Comparison of ENCODE assay signal across 12 cellular contexts in the genomic region with DNA sequence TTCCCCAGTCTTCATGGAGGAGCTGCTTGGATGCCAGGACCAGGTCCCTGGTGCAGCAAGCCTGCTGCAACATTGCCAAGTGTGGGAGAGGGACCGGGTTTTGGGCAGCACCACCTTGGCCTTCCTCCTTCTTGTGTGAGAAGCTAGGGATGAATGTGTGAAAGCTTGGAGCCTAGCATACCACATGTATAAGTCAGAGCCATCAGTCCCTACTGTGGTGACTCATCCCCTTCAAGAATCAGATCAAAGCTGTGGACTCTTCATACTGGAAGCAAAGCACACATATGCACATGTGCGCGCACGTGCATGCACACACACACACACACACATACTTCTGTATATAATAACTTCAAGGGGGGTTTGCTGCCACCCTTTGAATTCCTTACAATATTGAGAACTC.
DNase-seq lines count a peak whose midpoint lies in the region; TF ChIP-seq lines count a peak whose summit lies in the region.
"Had no signal": no experiment of that assay in that cellular context is flagged by ENCODE, and none has a peak within 500 bp of the region (broad histone marks: within the 10 kb centered on the region; RNA-seq: fewer than 3 reads in every experiment).

No MANE protein-coding gene starts in this region.

- H3K9ac ChIP-seq in SK-N-SH = no peak overlapping the region

- no peaks in the 10 kb centered on the region for H4K20me1 ChIP-seq in SK-N-SH (ENCODE audit: insufficient read depth)

- H3K79me2 ChIP-seq in SK-N-SH (ENCODE audit: insufficient read depth) = no peaks in the 10 kb centered on the region

- no peak for TF ChIP-seq CTCF in SK-N-SH (IDR thresholded peaks at IDR 0.05)
- no peak for TF ChIP-seq CTCF in fibroblast of pulmonary artery (IDR thresholded peaks at IDR 0.05; ENCODE audit: low read length, missing control alignments)
- TF ChIP-seq CTCF in retinal pigment epithelial cell (conservative IDR thresholded peaks at IDR 0.05; ENCODE audit: low read depth, low read length) = no peak
- no peak for TF ChIP-seq CTCF in A673 (conservative IDR thresholded peaks at IDR 0.05; ENCODE audit: low read depth, low read length)

- DNase-seq in GM03348 (ENCODE audit: low spot score) = peak; percentile 79
- DNase-seq in SK-N-SH = no peak
- peak; percentile 41 for DNase-seq in fibroblast of pulmonary artery (ENCODE audit: low read depth)
- DNase-seq in retinal pigment epithelial cell (ENCODE audit: low read depth) = peak; percentile 64
- DNase-seq in NCI-H2227 treated with DMSO at 0.1 percent for 48 hours (lab: John Stamatoyannopoulos, UW) = no peak
- no peak for DNase-seq in NCI-H510A treated with DMSO at 0.1 percent for 48 hours (lab: John Stamatoyannopoulos, UW)
- DNase-seq in A673 (ENCODE audit: low spot score) = no peak
- DNase-seq in NCI-H2081 treated with DMSO at 0.1 percent for 48 hours (lab: John Stamatoyannopoulos, UW) = no peak
- DNase-seq: activated CD4-positive, alpha-beta T cell treated with anti-CD3 and anti-CD28 coated beads for 48 hours; activated gamma-delta T cell treated with Interleukin-2 at 50 U/mL for 16 hours; SJCRH30; spleen had no signal

- H3K27ac ChIP-seq in SK-N-SH (ENCODE audit: low read depth in 2 of 2, low read length in 1 of 2) (no peak overlapping the region), A673 (ENCODE audit: low read depth, low read length, poor library complexity, severe bottlenecking) (no peak overlapping the region)
- H3K27ac ChIP-seq: SJCRH30, spleen had no signal

- TF ChIP-seq EP300 in SK-N-SH (IDR thresholded peaks at IDR 0.05; ENCODE audit: borderline replicate concordance in 1 of 2, low read depth in 1 of 2, low read length in 1 of 2) = no peak

- H3K4me2 ChIP-seq in SK-N-SH = no peak overlapping the region

- 76% methylated on average over 4 of the region's 4 CpGs for WGBS in SK-N-SH (ENCODE audit: low lambda C conversion rate)

- H3K4me1 ChIP-seq in SK-N-SH (ENCODE audit: control insufficient read depth in 1 of 2, insufficient read depth in 2 of 2, low read depth in 1 of 2, low read length in 1 of 2) (no peaks in the 10 kb centered on the region), A673 (ENCODE audit: insufficient read depth, low read length, poor library complexity, severe bottlenecking) (no peaks in the 10 kb centered on the region)
- H3K4me1 ChIP-seq: SJCRH30 had no signal

- H2AFZ ChIP-seq in SK-N-SH (ENCODE audit: low read depth) = no peak overlapping the region

- no peaks in the 10 kb centered on the region for H3K9me2 ChIP-seq in SK-N-SH

- H3K27me3 ChIP-seq in SK-N-SH (ENCODE audit: insufficient read depth) = no peaks in the 10 kb centered on the region
- peaks cover 14% of the 10 kb centered on the region for H3K27me3 ChIP-seq in A673 (replicated peaks; ENCODE audit: insufficient read depth, low read depth, low read length, poor library complexity)
- H3K27me3 ChIP-seq: SJCRH30, spleen had no signal

- CTCF ChIA-PET in SK-N-SH (lab: Yijun Ruan, JAX) = interaction anchor here (1.1 kb wide), 1 partner anchor 56 kb away, joined by 3 read pairs; no protein-coding TSS in a partner anchor
- CTCF ChIA-PET in A673 (lab: Charles Lee) = no interaction called here

- intact Hi-C loops in A673 (cut with micrococcal nuclease; ENCODE audit: unreplicated experiment) = no loop called here

- BruUV-seq in A673 (replicated peaks; lab: Mats Ljungman, UMichigan) = no TSS peak

- no peaks in the 10 kb centered on the region for H3F3A ChIP-seq in SK-N-SH (replicated peaks; ENCODE audit: insufficient read depth)

- H3K9me3 ChIP-seq in SK-N-SH = no peaks in the 10 kb centered on the region
- H3K9me3 ChIP-seq in A673 (ENCODE audit: low read depth, low read length, poor library complexity, severe bottlenecking) = no peaks in the 10 kb centered on the region
- H3K9me3 ChIP-seq: SJCRH30, spleen had no signal

- no peak for TF ChIP-seq RAD21 in SK-N-SH (IDR thresholded peaks at IDR 0.05; ENCODE audit: low read length)

- no peak overlapping the region for H3K4me3 ChIP-seq in SK-N-SH (ENCODE audit: low read depth in 2 of 2, low read length in 1 of 2)
- H3K4me3 ChIP-seq in fibroblast of pulmonary artery (replicated peaks; ENCODE audit: low read depth, low read length) = no peak overlapping the region
- H3K4me3 ChIP-seq in retinal pigment epithelial cell (ENCODE audit: low read length) = no peak overlapping the region
- H3K4me3 ChIP-seq in A673 (ENCODE audit: low read depth, low read length, poor library complexity, severe bottlenecking) = no peak overlapping the region
- H3K4me3 ChIP-seq: SJCRH30, spleen had no signal

- H3K36me3 ChIP-seq in SK-N-SH (replicated peaks in 1 of 2; ENCODE audit: control insufficient read depth in 1 of 2, insufficient read depth in 2 of 2, low read length in 1 of 2) (no peaks in the 10 kb centered on the region), A673 (ENCODE audit: insufficient read depth, low read length, poor library complexity, severe bottlenecking) (no peaks in the 10 kb centered on the region)
- H3K36me3 ChIP-seq: SJCRH30, spleen had no signal

- POLR2A ChIA-PET in SK-N-SH (lab: Yijun Ruan, JAX) = no interaction called here
- POLR2A ChIA-PET in A673 (lab: Charles Lee; ENCODE audit: low non-redundant PET) = no interaction called here

TF ChIP-seq in SK-N-SH, 30 proteins besides CTCF, POLR2A, EP300 and RAD21:
- TF ChIP-seq TCF12 (IDR thresholded peaks at IDR 0.05) (0 out of 2 replicates have a peak, but pooled peaks have one; percentile 7), FOSL2 (IDR thresholded peaks at IDR 0.05; ENCODE audit: borderline replicate concordance, low read depth) (peak; percentile 78; the same call in 1 of the 2 replicates), FOXJ3 (CRISPR knock-in tag; IDR thresholded peaks at IDR 0.05) (no peak), SMC3 (IDR thresholded peaks at IDR 0.05; ENCODE audit: low read depth, low read length) (no peak), JUND (IDR thresholded peaks at IDR 0.05) (peak; percentile 64), RXRA (IDR thresholded peaks at IDR 0.05; ENCODE audit: borderline replicate concordance, low read depth) (no peak), RFX5 (IDR thresholded peaks at IDR 0.05; ENCODE audit: low read length) (no peak)
- TF ChIP-seq, protein P1, sequence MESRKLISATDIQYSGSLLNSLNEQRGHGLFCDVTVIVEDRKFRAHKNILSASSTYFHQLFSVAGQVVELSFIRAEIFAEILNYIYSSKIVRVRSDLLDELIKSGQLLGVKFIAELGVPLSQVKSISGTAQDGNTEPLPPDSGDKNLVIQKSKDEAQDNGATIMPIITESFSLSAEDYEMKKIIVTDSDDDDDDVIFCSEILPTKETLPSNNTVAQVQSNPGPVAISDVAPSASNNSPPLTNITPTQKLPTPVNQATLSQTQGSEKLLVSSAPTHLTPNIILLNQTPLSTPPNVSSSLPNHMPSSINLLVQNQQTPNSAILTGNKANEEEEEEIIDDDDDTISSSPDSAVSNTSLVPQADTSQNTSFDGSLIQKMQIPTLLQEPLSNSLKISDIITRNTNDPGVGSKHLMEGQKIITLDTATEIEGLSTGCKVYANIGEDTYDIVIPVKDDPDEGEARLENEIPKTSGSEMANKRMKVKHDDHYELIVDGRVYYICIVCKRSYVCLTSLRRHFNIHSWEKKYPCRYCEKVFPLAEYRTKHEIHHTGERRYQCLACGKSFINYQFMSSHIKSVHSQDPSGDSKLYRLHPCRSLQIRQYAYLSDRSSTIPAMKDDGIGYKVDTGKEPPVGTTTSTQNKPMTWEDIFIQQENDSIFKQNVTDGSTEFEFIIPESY (IDR thresholded peaks at IDR 0.05; ENCODE audit: borderline replicate concordance, low read depth) = no peak

Comparison
In these comparisons a context has a peak if more than half of its experiments do, and no peak if none do; other contexts are left out.
1. DNase-seq: peak in GM03348 (single experiment), fibroblast of pulmonary artery (single experiment) and retinal pigment epithelial cell (single experiment); none in SK-N-SH (single experiment), NCI-H2227 treated with DMSO at 0.1 percent for 48 hours (single experiment), NCI-H510A treated with DMSO at 0.1 percent for 48 hours (single experiment), A673 (single experiment) and NCI-H2081 treated with DMSO at 0.1 percent for 48 hours (single experiment).